Comparison of ENCODE assay signal across 14 cellular contexts in the genomic region with DNA sequence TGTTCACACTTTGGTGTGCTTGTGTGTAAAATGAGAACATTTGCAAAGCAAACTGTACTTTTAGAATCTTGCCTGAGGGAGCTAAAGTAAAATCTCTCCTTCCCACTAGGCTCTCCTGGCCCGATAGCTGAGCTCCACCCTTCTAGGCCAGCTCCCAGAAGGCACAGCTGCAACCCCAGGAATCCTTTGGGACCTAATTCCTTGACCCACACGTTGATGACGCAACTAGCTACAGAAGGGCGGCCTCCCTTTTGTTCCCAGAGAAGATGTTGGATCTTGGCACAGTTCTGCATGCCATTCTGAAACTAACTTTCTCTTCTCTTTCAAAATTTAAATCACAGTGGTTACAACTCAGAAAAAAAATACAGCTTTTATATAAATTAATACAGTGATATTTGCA.
DNase-seq lines count a peak whose midpoint lies in the region; ATAC-seq and TF ChIP-seq lines count a peak whose summit lies in the region.
"Had no signal": no experiment of that assay in that cellular context is flagged by ENCODE, and none has a peak within 500 bp of the region (broad histone marks: within the 10 kb centered on the region; RNA-seq: fewer than 3 reads in every experiment).

No MANE protein-coding gene starts in this region.

- no peaks in the 10 kb centered on the region for H3K9me2 ChIP-seq in MM.1S (replicated peaks; ENCODE audit: insufficient read depth, low read length)

- H3K27me3 Mint-ChIP-seq in stimulated activated memory B cell treated with anti-CD40 and anti-IgM and Interleukin-4, amounts not matched to agents 10 μg/mL and 1 μg/mL and 100 μg/mL, for 72 hours, result no peaks in the 10 kb centered on the region
- no peaks in the 10 kb centered on the region for H3K27me3 Mint-ChIP-seq in activated T-helper 2 cell treated with anti-CD3 and anti-CD28 coated beads, Interferon-gamma antibody, Interleukin-2, Interleukin-4, amounts not matched to agents 10 μg/mL and 5 μg/mL and 100 μg/mL, durations not matched to agents 14 hours and 24 hours and 36 hours (ENCODE audit: low read depth)

- peaks cover 0 to 7% of the 10 kb centered on the region in 2 donors for H3K4me1 ChIP-seq in adrenal gland (replicated peaks in 1 of 2)
- no peaks in the 10 kb centered on the region for H3K4me1 ChIP-seq in MM.1S (ENCODE audit: low read length)
- H3K4me1 ChIP-seq: colonic mucosa had no signal

- H3K9me3 Mint-ChIP-seq in stimulated activated memory B cell treated with anti-CD40 and anti-IgM and Interleukin-4, amounts not matched to agents 10 μg/mL and 1 μg/mL and 100 μg/mL, for 72 hours, result no peaks in the 10 kb centered on the region
- no peaks in the 10 kb centered on the region for H3K9me3 Mint-ChIP-seq in activated T-helper 2 cell treated with anti-CD3 and anti-CD28 coated beads, Interferon-gamma antibody, Interleukin-2, Interleukin-4, amounts not matched to agents 10 μg/mL and 5 μg/mL and 100 μg/mL, durations not matched to agents 14 hours and 24 hours and 36 hours
- H3K9me3 Mint-ChIP-seq: activated CD4-positive, alpha-beta memory T cell treated with anti-CD3 and anti-CD28 coated beads for 36 hours; mesothelial cell of epicardium had no signal

- no peak overlapping the region for H3K27ac Mint-ChIP-seq in stimulated activated memory B cell treated with anti-CD40 and anti-IgM and Interleukin-4, amounts not matched to agents 10 μg/mL and 1 μg/mL and 100 μg/mL, for 72 hours
- no peak overlapping the region for H3K27ac Mint-ChIP-seq in activated T-helper 2 cell treated with anti-CD3 and anti-CD28 coated beads, Interferon-gamma antibody, Interleukin-2, Interleukin-4, amounts not matched to agents 10 μg/mL and 5 μg/mL and 100 μg/mL, durations not matched to agents 14 hours and 24 hours and 36 hours
- H3K27ac Mint-ChIP-seq: activated CD4-positive, alpha-beta memory T cell treated with anti-CD3 and anti-CD28 coated beads for 36 hours; mesothelial cell of epicardium had no signal

- intact Hi-C loops in adrenal gland (cut with DNase I), result no loop called here
- intact Hi-C loops in activated T-helper 2 cell treated with anti-CD3 and anti-CD28 coated beads, Interferon-gamma antibody, Interleukin-2, Interleukin-4, amounts not matched to agents 10 μg/mL and 5 μg/mL and 100 μg/mL, durations not matched to agents 14 hours and 24 hours and 36 hours (cut with micrococcal nuclease), result no loop called here

- TF ChIP-seq POLR2A in adrenal gland (IDR thresholded peaks at IDR 0.05), result no peak

- TF ChIP-seq CTCF in AG10803 (conservative IDR thresholded peaks at IDR 0.05; ENCODE audit: low read length), result no peak
- no peak for TF ChIP-seq CTCF in adrenal gland (IDR thresholded peaks at IDR 0.05)
- no peak for TF ChIP-seq CTCF in omental fat pad (IDR thresholded peaks at IDR 0.05)
- no peak for TF ChIP-seq CTCF in MM.1S (IDR thresholded peaks at IDR 0.05; ENCODE audit: low read length)

- H3K79me2 ChIP-seq in MM.1S (ENCODE audit: low read length), result no peaks in the 10 kb centered on the region

- no peak overlapping the region for H3K9ac ChIP-seq in MM.1S (ENCODE audit: low read length)

- H3K27me3 ChIP-seq in adrenal gland, result no peaks in the 10 kb centered on the region
- no peaks in the 10 kb centered on the region for H3K27me3 ChIP-seq in MM.1S (replicated peaks; ENCODE audit: insufficient read depth, low read length)
- H3K27me3 ChIP-seq: colonic mucosa had no signal

- no peaks in the 10 kb centered on the region for H3F3A ChIP-seq in MM.1S (ENCODE audit: insufficient read depth, low read length)

- H3K4me3 Mint-ChIP-seq in stimulated activated memory B cell treated with anti-CD40 and anti-IgM and Interleukin-4, amounts not matched to agents 10 μg/mL and 1 μg/mL and 100 μg/mL, for 72 hours, result no peak overlapping the region
- no peak overlapping the region for H3K4me3 Mint-ChIP-seq in activated T-helper 2 cell treated with anti-CD3 and anti-CD28 coated beads, Interferon-gamma antibody, Interleukin-2, Interleukin-4, amounts not matched to agents 10 μg/mL and 5 μg/mL and 100 μg/mL, durations not matched to agents 14 hours and 24 hours and 36 hours (ENCODE audit: low read depth)
- H3K4me3 Mint-ChIP-seq: activated CD4-positive, alpha-beta memory T cell treated with anti-CD3 and anti-CD28 coated beads for 36 hours; mesothelial cell of epicardium had no signal

- no peak overlapping the region for H3K4me2 ChIP-seq in MM.1S (ENCODE audit: low read depth, low read length)

- 40 to 46% (median 44%) methylated on average over 4 of the region's 4 CpGs for WGBS in adrenal gland, 4 donors

- peak; percentile 46 for ATAC-seq in omental fat pad (ENCODE audit: low FRiP score)
- ATAC-seq in stimulated activated memory B cell treated with anti-CD40 and anti-IgM and Interleukin-4, amounts not matched to agents 10 μg/mL and 1 μg/mL and 100 μg/mL, for 72 hours, result no peak

- no peaks in the 10 kb centered on the region for H4K20me1 ChIP-seq in MM.1S (ENCODE audit: insufficient read depth, low read length)

- H3K4me3 ChIP-seq in AG10803 (ENCODE audit: low read length) (no peak overlapping the region), adrenal gland (no peak overlapping the region), MM.1S (ENCODE audit: low read length) (no peak overlapping the region)
- H3K4me3 ChIP-seq: colonic mucosa, skin epidermis had no signal

- no peaks in the 10 kb centered on the region for H3K36me3 Mint-ChIP-seq in stimulated activated memory B cell treated with anti-CD40 and anti-IgM and Interleukin-4, amounts not matched to agents 10 μg/mL and 1 μg/mL and 100 μg/mL, for 72 hours
- no peaks in the 10 kb centered on the region for H3K36me3 Mint-ChIP-seq in activated T-helper 2 cell treated with anti-CD3 and anti-CD28 coated beads, Interferon-gamma antibody, Interleukin-2, Interleukin-4, amounts not matched to agents 10 μg/mL and 5 μg/mL and 100 μg/mL, durations not matched to agents 14 hours and 24 hours and 36 hours (ENCODE audit: low read depth)
- H3K36me3 Mint-ChIP-seq: activated CD4-positive, alpha-beta memory T cell treated with anti-CD3 and anti-CD28 coated beads for 36 hours; mesothelial cell of epicardium had no signal

- DNase-seq in AG10803 (ENCODE audit: low read depth) (peak; percentile 95), adrenal gland (peak; percentile 36 to 83 (median 67)), fibroblast of the conjunctiva (ENCODE audit: low read depth) (peak; percentile 92), omental fat pad (ENCODE audit: low spot score) (no peak), iPS-NIHi11 (ENCODE audit: low spot score) (no peak), MM.1S (no peak)
- no peak for DNase-seq in activated T-helper 2 cell treated with anti-CD3 and anti-CD28 coated beads, Interferon-gamma antibody, Interleukin-2, Interleukin-4, amounts not matched to agents 10 μg/mL and 5 μg/mL and 100 μg/mL, durations not matched to agents 14 hours and 24 hours and 36 hours (ENCODE audit: low spot score)
- DNase-seq: activated CD4-positive, alpha-beta memory T cell treated with anti-CD3 and anti-CD28 coated beads for 36 hours; colonic mucosa; DND-41; NCI-H446 had no signal

- H3K9me3 ChIP-seq in adrenal gland (replicated peaks in 1 of 3), result no peaks in the 10 kb centered on the region
- H3K9me3 ChIP-seq in MM.1S (replicated peaks; ENCODE audit: insufficient read depth, low read length), result no peaks in the 10 kb centered on the region
- H3K9me3 ChIP-seq: colonic mucosa had no signal

- peak overlapping the region in 1 of 5 donors; percentile 45 for H3K27ac ChIP-seq in adrenal gland
- H3K27ac ChIP-seq in MM.1S (ENCODE audit: low read length), result no peak overlapping the region
- H3K27ac ChIP-seq: colonic mucosa, skin epidermis had no signal

- no peaks in the 10 kb centered on the region for H3K4me1 Mint-ChIP-seq in stimulated activated memory B cell treated with anti-CD40 and anti-IgM and Interleukin-4, amounts not matched to agents 10 μg/mL and 1 μg/mL and 100 μg/mL, for 72 hours
- no peaks in the 10 kb centered on the region for H3K4me1 Mint-ChIP-seq in activated T-helper 2 cell treated with anti-CD3 and anti-CD28 coated beads, Interferon-gamma antibody, Interleukin-2, Interleukin-4, amounts not matched to agents 10 μg/mL and 5 μg/mL and 100 μg/mL, durations not matched to agents 14 hours and 24 hours and 36 hours (ENCODE audit: low read depth)

- H2AFZ ChIP-seq in MM.1S (ENCODE audit: low read length), result no peak overlapping the region

- no peaks in the 10 kb centered on the region for H3K36me3 ChIP-seq in adrenal gland (replicated peaks in 1 of 2)
- no peaks in the 10 kb centered on the region for H3K36me3 ChIP-seq in MM.1S (replicated peaks; ENCODE audit: insufficient read depth, low read length)
- H3K36me3 ChIP-seq: colonic mucosa had no signal

Comparison
In these comparisons a context has a peak if more than half of its experiments do, and no peak if none do; other contexts are left out.
1. DNase-seq: peak in AG10803 (single experiment), adrenal gland (7 of 7) and fibroblast of the conjunctiva (single experiment); none in omental fat pad (single experiment), iPS-NIHi11 (single experiment), MM.1S (single experiment) and activated T-helper 2 cell treated with anti-CD3 and anti-CD28 coated beads, Interferon-gamma antibody, Interleukin-2, Interleukin-4, amounts not matched to agents 10 μg/mL and 5 μg/mL and 100 μg/mL, durations not matched to agents 14 hours and 24 hours and 36 hours (single experiment).